16 cellular contexts compared by ENCODE assay signal in genomic region chr1:217494767-217495166, GRCh38.
DNase-seq lines count a peak whose midpoint lies in the region; ATAC-seq and TF ChIP-seq lines count a peak whose summit lies in the region.
"Had no signal": no experiment of that assay in that cellular context is flagged by ENCODE, and none has a peak within 500 bp of the region (broad histone marks: within the 10 kb centered on the region; RNA-seq: fewer than 3 reads in every experiment).

No MANE protein-coding gene starts in this region.

- TF ChIP-seq POLR2A in esophagus muscularis mucosa (IDR thresholded peaks at IDR 0.05; ENCODE audit: low read depth) = no peak

- DNase-seq in esophagus muscularis mucosa (ENCODE audit: extremely low spot score) = no peak
- DNase-seq in RKO (ENCODE audit: low spot score) = no peak
- DNase-seq in lower lobe of right lung = no peak
- DNase-seq in NCI-H774 (lab: John Stamatoyannopoulos, UW) = no peak
- DNase-seq: activated CD4-positive, alpha-beta T cell treated with anti-CD3 and anti-CD28 coated beads for 1 hour; activated T-cell treated with anti-CD3 and anti-CD28 coated beads, Interleukin-2, amount 50 U/mL, for 72 hours; CD8-positive, alpha-beta memory T cell; head of caudate nucleus; MG63; NCI-H524 treated with DMSO at 0.1 percent for 48 hours; nucleus accumbens; stimulated activated naive CD4-positive, alpha-beta T cell had no signal

- H3K36me3 ChIP-seq in esophagus muscularis mucosa (peaks cover 0 to 12% (median 2%) of the 10 kb centered on the region in 4 donors), lower lobe of right lung (peaks cover 3% of the 10 kb centered on the region)

- H3K36me3 Mint-ChIP-seq in dendritic cell treated with granulocyte-macrophage colony-stimulating factor and Interleukin-4, amounts not matched to agents 40 ng/mL and 50 ng/mL, for 4 days (ENCODE audit: low read depth) = peaks cover 17% of the 10 kb centered on the region

- no peak overlapping the region for H3K4me3 Mint-ChIP-seq in dendritic cell treated with granulocyte-macrophage colony-stimulating factor and Interleukin-4, amounts not matched to agents 40 ng/mL and 50 ng/mL, for 4 days
- H3K4me3 Mint-ChIP-seq: CD8-positive, alpha-beta memory T cell had no signal

- no peaks in the 10 kb centered on the region for H3K4me1 ChIP-seq in esophagus muscularis mucosa
- H3K4me1 ChIP-seq in lower lobe of right lung = no peaks in the 10 kb centered on the region

- TF ChIP-seq EP300 in esophagus muscularis mucosa (IDR thresholded peaks at IDR 0.05) = no peak

- H3K27me3 Mint-ChIP-seq in dendritic cell treated with granulocyte-macrophage colony-stimulating factor and Interleukin-4, amounts not matched to agents 40 ng/mL and 50 ng/mL, for 4 days = no peaks in the 10 kb centered on the region
- H3K27me3 Mint-ChIP-seq: CD8-positive, alpha-beta memory T cell had no signal

- peak; percentile 74 for ATAC-seq in GM18909 (IDR thresholded peaks at IDR 0.05; ENCODE audit: poor library complexity, unreplicated experiment)
- ATAC-seq in GM21619 (IDR thresholded peaks at IDR 0.05; ENCODE audit: unreplicated experiment) = peak; percentile 67
- ATAC-seq in HG03066 (IDR thresholded peaks at IDR 0.05; ENCODE audit: low read depth, unreplicated experiment) = peak; percentile 49
- ATAC-seq in lower lobe of right lung = no peak

- no peak overlapping the region for H3K27ac ChIP-seq in esophagus muscularis mucosa (replicated peaks in 1 of 4)
- H3K27ac ChIP-seq in lower lobe of right lung = no peak overlapping the region

- no peaks in the 10 kb centered on the region for H3K9me3 Mint-ChIP-seq in dendritic cell treated with granulocyte-macrophage colony-stimulating factor and Interleukin-4, amounts not matched to agents 40 ng/mL and 50 ng/mL, for 4 days
- H3K9me3 Mint-ChIP-seq: activated T-cell treated with anti-CD3 and anti-CD28 coated beads, Interleukin-2, amount 50 U/mL, for 72 hours; CD8-positive, alpha-beta memory T cell had no signal

- no peak overlapping the region for H3K4me3 ChIP-seq in esophagus muscularis mucosa
- H3K4me3 ChIP-seq in lower lobe of right lung = no peak overlapping the region
- H3K4me3 ChIP-seq: MG63 had no signal

- peaks cover 15% of the 10 kb centered on the region for H3K4me1 Mint-ChIP-seq in dendritic cell treated with granulocyte-macrophage colony-stimulating factor and Interleukin-4, amounts not matched to agents 40 ng/mL and 50 ng/mL, for 4 days (ENCODE audit: low read depth)
- H3K4me1 Mint-ChIP-seq: CD8-positive, alpha-beta memory T cell had no signal

- intact Hi-C loops in dendritic cell treated with granulocyte-macrophage colony-stimulating factor and Interleukin-4, amounts not matched to agents 40 ng/mL and 50 ng/mL, for 4 days (cut with micrococcal nuclease) = no loop called here
- intact Hi-C loops in esophagus muscularis mucosa (cut with DNase I) = no loop called here
- intact Hi-C loops in lower lobe of right lung (cut with DNase I) = no loop called here

- no peak for TF ChIP-seq CTCF in esophagus muscularis mucosa (IDR thresholded peaks at IDR 0.05)
- no peak for TF ChIP-seq CTCF in lower lobe of right lung (IDR thresholded peaks at IDR 0.05)

- no peaks in the 10 kb centered on the region for H3K9me3 ChIP-seq in esophagus muscularis mucosa
- H3K9me3 ChIP-seq in lower lobe of right lung = no peaks in the 10 kb centered on the region
- H3K9me3 ChIP-seq: MG63 had no signal

- WGBS in esophagus muscularis mucosa = 94% methylated on average over 2 of the region's 2 CpGs

- no peaks in the 10 kb centered on the region for H3K27me3 ChIP-seq in esophagus muscularis mucosa
- no peaks in the 10 kb centered on the region for H3K27me3 ChIP-seq in lower lobe of right lung (ENCODE audit: low read depth)
- H3K27me3 ChIP-seq: MG63 had no signal

- H3K27ac Mint-ChIP-seq in dendritic cell treated with granulocyte-macrophage colony-stimulating factor and Interleukin-4, amounts not matched to agents 40 ng/mL and 50 ng/mL, for 4 days = peak overlapping the region; percentile 39
- H3K27ac Mint-ChIP-seq: activated T-cell treated with anti-CD3 and anti-CD28 coated beads, Interleukin-2, amount 50 U/mL, for 72 hours; CD8-positive, alpha-beta memory T cell had no signal

Comparison
In these comparisons a context has a peak if more than half of its experiments do, and no peak if none do; other contexts are left out.
1. ATAC-seq: peak in GM18909 (single experiment), GM21619 (single experiment) and HG03066 (single experiment); none in lower lobe of right lung (0 of 2).